21 cellular contexts compared by ENCODE assay signal in the genomic region with DNA sequence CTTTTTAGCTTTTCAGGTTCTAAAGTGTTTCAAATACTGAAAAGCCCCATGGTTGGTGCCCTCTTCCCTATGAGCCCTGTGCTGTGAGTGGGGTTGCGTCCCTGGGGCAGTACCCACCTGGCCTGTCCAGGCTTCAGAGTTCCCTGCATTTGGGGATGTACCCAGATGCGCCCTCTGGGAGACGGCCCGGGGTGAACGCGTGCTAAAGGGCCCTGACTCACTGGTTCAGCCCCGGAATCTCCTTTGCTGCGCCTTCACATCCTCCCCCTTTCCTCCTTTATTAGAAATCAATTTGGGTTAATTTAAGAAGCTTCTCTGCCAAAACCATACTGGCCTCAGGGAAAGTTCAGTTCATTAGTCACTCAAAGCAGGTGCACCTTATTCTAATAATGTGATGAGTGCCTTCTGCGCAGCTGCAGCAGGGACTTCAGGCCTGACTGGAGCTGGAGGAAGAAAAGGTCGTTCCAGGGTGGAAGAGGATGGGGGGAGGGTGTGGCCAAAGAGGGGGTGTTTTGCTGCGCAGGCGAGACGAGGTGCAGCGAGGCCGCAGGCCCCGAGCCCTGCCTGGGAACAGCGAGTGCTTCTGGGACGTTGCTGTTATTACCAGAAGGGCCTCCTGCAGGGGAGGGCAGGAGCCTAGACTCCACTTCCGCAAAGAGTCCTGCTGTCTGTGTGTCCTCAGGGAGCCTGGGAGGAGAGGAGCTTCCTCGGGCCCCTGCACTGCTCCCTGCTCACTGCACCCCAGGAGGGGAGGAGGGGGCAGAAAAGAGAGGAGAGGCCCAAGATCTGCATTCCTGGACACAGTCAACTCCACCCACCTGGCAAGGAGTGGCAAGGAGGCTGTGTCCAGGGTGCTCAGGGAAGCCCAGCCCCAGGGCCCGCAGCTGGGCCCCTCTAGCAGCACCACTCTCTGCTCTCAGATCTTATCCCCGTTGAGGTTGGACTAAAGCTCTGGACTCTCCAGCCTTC.
DNase-seq lines count a peak whose midpoint lies in the region; ATAC-seq, FAIRE-seq and TF ChIP-seq lines count a peak whose summit lies in the region.
"Had no signal": no experiment of that assay in that cellular context is flagged by ENCODE, and none has a peak within 500 bp of the region (broad histone marks: within the 10 kb centered on the region; RNA-seq: fewer than 3 reads in every experiment).

No MANE protein-coding gene starts in this region.

- no peaks in the 10 kb centered on the region for H3K79me2 ChIP-seq in HepG2 (ENCODE audit: insufficient read depth, low read length)
- no peaks in the 10 kb centered on the region for H3K79me2 ChIP-seq in neural progenitor cell (ENCODE audit: low read depth)

- no peaks in the 10 kb centered on the region for H3K9me3 Mint-ChIP-seq in neural progenitor cell
- no peaks in the 10 kb centered on the region for H3K9me3 Mint-ChIP-seq in stimulated activated naive CD8-positive, alpha-beta T cell treated with anti-CD3 and anti-CD28 coated beads, Interleukin-15, amount 100 ng/mL, for 72 hours
- H3K9me3 Mint-ChIP-seq: activated B cell treated with CpG ODN at 0.5 μM for 24 hours; activated naive CD8-positive, alpha-beta T cell treated with anti-CD3 and anti-CD28 coated beads, Interleukin-2, amount 10 ng/mL, durations not matched to agents 7 days and 5 days; nephron progenitor cell; T-helper 1 cell treated with Interleukin-12 subunit alpha and Interleukin-12 subunit beta and Interleukin-4 antibody, amounts not matched to agents 30 μg/mL and 1 μg/mL, for 36 hours had no signal

- no peaks in the 10 kb centered on the region for H3K36me3 Mint-ChIP-seq in neural progenitor cell
- H3K36me3 Mint-ChIP-seq: activated naive CD8-positive, alpha-beta T cell treated with anti-CD3 and anti-CD28 coated beads, Interleukin-2, amount 10 ng/mL, durations not matched to agents 7 days and 5 days; mesothelial cell of epicardium had no signal

- TF ChIP-seq POLR2A in HepG2 (IDR thresholded peaks at IDR 0.05; ENCODE audit: insufficient read depth in 1 of 2, low read depth in 2 of 2, low read length in 2 of 2) (no peak), right lobe of liver (IDR thresholded peaks at IDR 0.05) (no peak), upper lobe of left lung (IDR thresholded peaks at IDR 0.05) (no peak)

- CTCF ChIA-PET in HepG2 (lab: Yijun Ruan, JAX; ENCODE audit: low intra/inter-chr PET ratio, low total read pairs) = no interaction called here

- H2AFZ ChIP-seq in HepG2 (ENCODE audit: low read length) (no peak overlapping the region), neural progenitor cell (replicated peaks) (peak overlapping the region; percentile 70)

- H3K4me3 Mint-ChIP-seq in neural progenitor cell = no peak overlapping the region
- no peak overlapping the region for H3K4me3 Mint-ChIP-seq in stimulated activated naive CD8-positive, alpha-beta T cell treated with anti-CD3 and anti-CD28 coated beads, Interleukin-15, amount 100 ng/mL, for 72 hours
- H3K4me3 Mint-ChIP-seq: activated B cell treated with CpG ODN at 0.5 μM for 24 hours; activated naive CD8-positive, alpha-beta T cell treated with anti-CD3 and anti-CD28 coated beads, Interleukin-2, amount 10 ng/mL, durations not matched to agents 7 days and 5 days; mesothelial cell of epicardium; nephron progenitor cell; T-helper 1 cell treated with Interleukin-12 subunit alpha and Interleukin-12 subunit beta and Interleukin-4 antibody, amounts not matched to agents 30 μg/mL and 1 μg/mL, for 36 hours had no signal

- no peak for FAIRE-seq in HepG2 (lab: Jason Lieb, UNC)
- FAIRE-seq: GM12891 had no signal

- TF ChIP-seq CTCF in HepG2 (CRISPR knock-in tag; IDR thresholded peaks at IDR 0.05) (no peak), right lobe of liver (IDR thresholded peaks at IDR 0.05) (no peak), neural progenitor cell (IDR thresholded peaks at IDR 0.05) (no peak), upper lobe of left lung (IDR thresholded peaks at IDR 0.05) (no peak), WERI-Rb-1 (IDR thresholded peaks at IDR 0.05; ENCODE audit: low read depth, low read length) (no peak)

- 44% methylated on average over 20 of the region's 22 CpGs for WGBS in HepG2 (ENCODE audit: low lambda C conversion rate)
- WGBS in right lobe of liver (ENCODE audit: insufficient coverage, low coverage, low lambda C conversion rate, missing lambda C conversion rate) = 65% methylated on average over 8 of the region's 22 CpGs
- 74 to 81% methylated on average over 22 of the region's 22 CpGs for WGBS in upper lobe of left lung, 2 donors

- in situ Hi-C loops in HepG2 (cut with HindIII; ENCODE audit: extremely low pct_ligation_motif_present, low pct_unique_long_range_greater_than_20kb) = no loop called here

- H3K9me3 ChIP-seq in HepG2 (ENCODE audit: low read length) (no peaks in the 10 kb centered on the region), right lobe of liver (no peaks in the 10 kb centered on the region), neural progenitor cell (ENCODE audit: low read depth) (no peaks in the 10 kb centered on the region), upper lobe of left lung (peaks cover 0 to 4% (median 0%) of the 10 kb centered on the region in 4 donors), WERI-Rb-1 (ENCODE audit: severe bottlenecking) (no peaks in the 10 kb centered on the region)

- peaks cover 35% of the 10 kb centered on the region for H3K4me1 Mint-ChIP-seq in neural progenitor cell
- H3K4me1 Mint-ChIP-seq in stimulated activated naive CD8-positive, alpha-beta T cell treated with anti-CD3 and anti-CD28 coated beads, Interleukin-15, amount 100 ng/mL, for 72 hours = no peaks in the 10 kb centered on the region
- H3K4me1 Mint-ChIP-seq: activated B cell treated with CpG ODN at 0.5 μM for 24 hours; activated naive CD8-positive, alpha-beta T cell treated with anti-CD3 and anti-CD28 coated beads, Interleukin-2, amount 10 ng/mL, durations not matched to agents 7 days and 5 days had no signal

- peak overlapping the region; percentile 13 for H3K27ac Mint-ChIP-seq in neural progenitor cell
- no peak overlapping the region for H3K27ac Mint-ChIP-seq in stimulated activated naive CD8-positive, alpha-beta T cell treated with anti-CD3 and anti-CD28 coated beads, Interleukin-15, amount 100 ng/mL, for 72 hours
- H3K27ac Mint-ChIP-seq: activated B cell treated with CpG ODN at 0.5 μM for 24 hours; activated naive CD8-positive, alpha-beta T cell treated with anti-CD3 and anti-CD28 coated beads, Interleukin-2, amount 10 ng/mL, durations not matched to agents 7 days and 5 days; mesothelial cell of epicardium; nephron progenitor cell; T-helper 1 cell treated with Interleukin-12 subunit alpha and Interleukin-12 subunit beta and Interleukin-4 antibody, amounts not matched to agents 30 μg/mL and 1 μg/mL, for 36 hours had no signal

- no peak overlapping the region for H3K9ac ChIP-seq in HepG2 (ENCODE audit: insufficient read depth, low read depth, low read length)
- no peak overlapping the region for H3K9ac ChIP-seq in neural progenitor cell

- POLR2A ChIA-PET in HepG2 (lab: Yijun Ruan, JAX) = no interaction called here

- H3K27me3 ChIP-seq in HepG2 (ENCODE audit: control insufficient read depth in 1 of 2, insufficient read depth in 2 of 2, low read length in 2 of 2) = peaks cover 6 to 33% of the 10 kb centered on the region in 2 experiments; a peak in 4 of 5 replicates
- no peaks in the 10 kb centered on the region for H3K27me3 ChIP-seq in right lobe of liver
- no peaks in the 10 kb centered on the region for H3K27me3 ChIP-seq in neural progenitor cell
- H3K27me3 ChIP-seq in upper lobe of left lung = no peaks in the 10 kb centered on the region
- no peaks in the 10 kb centered on the region for H3K27me3 ChIP-seq in WERI-Rb-1 (ENCODE audit: insufficient read depth, low read depth, severe bottlenecking)

- H4K20me1 ChIP-seq in HepG2 (ENCODE audit: insufficient read depth, low read length) (no peaks in the 10 kb centered on the region), neural progenitor cell (ENCODE audit: low read depth) (no peaks in the 10 kb centered on the region)

- peak; percentile 22; the same call in 2 of the 3 replicates for ATAC-seq in HepG2
- ATAC-seq in right lobe of liver = no peak
- no peak for ATAC-seq in upper lobe of left lung (ENCODE audit: low FRiP score in 2 of 2)
- ATAC-seq in HG02588 (IDR thresholded peaks at IDR 0.05; ENCODE audit: unreplicated experiment) = no peak
- ATAC-seq in stimulated activated naive CD8-positive, alpha-beta T cell treated with anti-CD3 and anti-CD28 coated beads, Interleukin-15, amount 100 ng/mL, for 72 hours = no peak

- TF ChIP-seq EP300 in HepG2 (IDR thresholded peaks at IDR 0.05; ENCODE audit: low read depth in 2 of 2, low read length in 2 of 2) (no peak), HepG2 (CRISPR knock-in tag; IDR thresholded peaks at IDR 0.05; ENCODE audit: borderline replicate concordance) (no peak), upper lobe of left lung (IDR thresholded peaks at IDR 0.05) (no peak)

- no peak for TF ChIP-seq RAD21 in HepG2 (CRISPR knock-in tag; IDR thresholded peaks at IDR 0.05)

- intact Hi-C loops in HepG2 (cut with micrococcal nuclease; ENCODE audit: unreplicated experiment) (no loop called here), right lobe of liver (cut with DNase I) (no loop called here)

- H3K4me2 ChIP-seq in HepG2 (ENCODE audit: low read depth, low read length) (no peak overlapping the region), neural progenitor cell (no peak overlapping the region)

- H3K4me1 ChIP-seq in HepG2 (ENCODE audit: insufficient read depth, low read length) (no peaks in the 10 kb centered on the region), right lobe of liver (no peaks in the 10 kb centered on the region), neural progenitor cell (peaks cover 22% of the 10 kb centered on the region), upper lobe of left lung (no peaks in the 10 kb centered on the region)
- H3K4me1 ChIP-seq: stomach had no signal

- peaks cover 2% of the 10 kb centered on the region for H3K27me3 Mint-ChIP-seq in neural progenitor cell (ENCODE audit: insufficient read depth, low read depth)
- no peaks in the 10 kb centered on the region for H3K27me3 Mint-ChIP-seq in stimulated activated naive CD8-positive, alpha-beta T cell treated with anti-CD3 and anti-CD28 coated beads, Interleukin-15, amount 100 ng/mL, for 72 hours
- H3K27me3 Mint-ChIP-seq: activated B cell treated with CpG ODN at 0.5 μM for 24 hours had no signal

- H3K4me3 ChIP-seq in HepG2 (replicated peaks in 1 of 3; ENCODE audit: insufficient read depth in 1 of 3, low read depth in 2 of 3, low read length in 3 of 3) (no peak overlapping the region), right lobe of liver (no peak overlapping the region), neural progenitor cell (no peak overlapping the region), upper lobe of left lung (no peak overlapping the region), WERI-Rb-1 (ENCODE audit: low read depth, low read length) (no peak overlapping the region)
- H3K4me3 ChIP-seq: stomach had no signal

- H3F3A ChIP-seq in neural progenitor cell (ENCODE audit: low read depth) = no peaks in the 10 kb centered on the region

- DNase-seq in HepG2 (ENCODE audit: low spot score) (no peak), right lobe of liver (no peak), brain pericyte (ENCODE audit: low read depth, low spot score) (peak; percentile 59), neural progenitor cell (ENCODE audit: low spot score) (no peak), upper lobe of left lung (no peak), WERI-Rb-1 (no peak)
- DNase-seq in stimulated activated naive CD8-positive, alpha-beta T cell treated with anti-CD3 and anti-CD28 coated beads, Interleukin-15, amount 100 ng/mL, for 72 hours = no peak
- DNase-seq: activated B cell treated with CpG ODN at 0.5 μM for 24 hours; activated CD8-positive, alpha-beta memory T cell treated with anti-CD3 and anti-CD28 coated beads for 24 hours; activated naive CD8-positive, alpha-beta T cell treated with anti-CD3 and anti-CD28 coated beads, Interleukin-2, amount 10 ng/mL, durations not matched to agents 7 days and 5 days; COR-L47; GF-D8; GOT3; NCI-H1048; NCI-H226; nephron progenitor cell; stomach had no signal

- no TSS peak for BruUV-seq in HepG2 (replicated peaks; lab: Mats Ljungman, UMichigan)

- H3K36me3 ChIP-seq in HepG2 (replicated peaks in 1 of 2; ENCODE audit: control insufficient read depth in 1 of 2, insufficient read depth in 2 of 2, low read length in 2 of 2) (no peaks in the 10 kb centered on the region), right lobe of liver (no peaks in the 10 kb centered on the region), neural progenitor cell (no peaks in the 10 kb centered on the region), upper lobe of left lung (no peaks in the 10 kb centered on the region), WERI-Rb-1 (no peaks in the 10 kb centered on the region)
- H3K36me3 ChIP-seq: stomach had no signal

- no peak overlapping the region for H3K27ac ChIP-seq in HepG2 (ENCODE audit: extremely low read length, insufficient read depth, low read length)
- H3K27ac ChIP-seq in right lobe of liver = no peak overlapping the region
- no peak overlapping the region for H3K27ac ChIP-seq in neural progenitor cell
- H3K27ac ChIP-seq in upper lobe of left lung = no peak overlapping the region
- no peak overlapping the region for H3K27ac ChIP-seq in WERI-Rb-1
- H3K27ac ChIP-seq: stomach had no signal
